In genomic region chr11:64358536-64358906, GRCh38 we compare ENCODE assay signal across 8 cellular contexts. TPM values are rescaled to one million over a fixed set of nuclear protein-coding genes. Genes with fewer than 3 reads are reported as not detected.
DNase-seq lines count a peak whose midpoint lies in the region; ATAC-seq and TF ChIP-seq lines count a peak whose summit lies in the region.

No MANE protein-coding gene starts in this region.

- RAD21 ChIA-PET in HCT116 (lab: Charles Lee; ENCODE audit: low non-redundant PET in 1 of 2, low total read pairs in 2 of 2, uncharacterized antibody in 2 of 2, unreplicated experiment in 2 of 2), result no interaction called here

- peaks cover 32% of the 10 kb centered on the region; the same call in 1 of the 2 replicates for H3K79me2 ChIP-seq in HCT116 (ENCODE audit: insufficient read depth, low read length)

- H3K27ac ChIP-seq in HCT116 (ENCODE audit: low read depth, low read length), result peak overlapping the region; percentile 87

- ATAC-seq in HCT116, result peak; percentile 22
- peak; percentile 1 for ATAC-seq in stimulated activated effector memory CD8-positive, alpha-beta T cell treated with anti-CD3 and anti-CD28 coated beads, Interleukin-12 subunit alpha, Interleukin-12 subunit beta, amount 100 ng/mL, for 72 hours

- TF ChIP-seq POLR2A in HCT116 (IDR thresholded peaks at IDR 0.05; ENCODE audit: borderline replicate concordance, extremely low read depth, insufficient read depth, insufficient read length), result no peak

- H3K4me3 Mint-ChIP-seq in activated naive CD8-positive, alpha-beta T cell, result peak overlapping the region; percentile 65
- peak overlapping the region; percentile 93 for H3K4me3 Mint-ChIP-seq in stimulated activated effector memory CD8-positive, alpha-beta T cell treated with anti-CD3 and anti-CD28 coated beads, Interleukin-12 subunit alpha, Interleukin-12 subunit beta, amount 100 ng/mL, for 72 hours

- CTCF ChIA-PET in HCT116 (lab: Charles Lee), result interaction anchor here (0.7 to 6.2 kb wide), 6 partner anchors 14 to 292 kb away, joined by 4 to 76 read pairs (median 43); partner anchors contain the start of genes ESRRA, PRDX5 and TRMT112
- CTCF ChIA-PET in GM10248 (lab: Yijun Ruan, JAX), result interaction anchor here (1.0 to 8.5 kb wide), 4 partner anchors 15 to 91 kb away, joined by 3 to 81 read pairs (median 9); partner anchors contain the start of genes CCDC88B, PRDX5 and TRMT112

- H2AFZ ChIP-seq in HCT116 (ENCODE audit: low read depth, low read length, poor library complexity, severe bottlenecking), result no peak overlapping the region

- peaks cover 24% of the 10 kb centered on the region for H3K4me1 Mint-ChIP-seq in activated naive CD8-positive, alpha-beta T cell (ENCODE audit: low read depth)
- H3K4me1 Mint-ChIP-seq in stimulated activated effector memory CD8-positive, alpha-beta T cell treated with anti-CD3 and anti-CD28 coated beads, Interleukin-12 subunit alpha, Interleukin-12 subunit beta, amount 100 ng/mL, for 72 hours, result peaks cover 38% of the 10 kb centered on the region

- DNase-seq in HCT116 (ENCODE audit: low read depth, low spot score), result no peak
- DNase-seq in stimulated activated effector memory CD8-positive, alpha-beta T cell treated with anti-CD3 and anti-CD28 coated beads, Interleukin-12 subunit alpha, Interleukin-12 subunit beta, amount 100 ng/mL, for 72 hours (ENCODE audit: low spot score in 2 of 2), result no peak
- no peak for DNase-seq in NCI-H2227 (lab: John Stamatoyannopoulos, UW; ENCODE audit: unreplicated experiment)
- DNase-seq in GM10248 (ENCODE audit: extremely low spot score), result no peak
- DNase-seq in NCI-H1436 (lab: John Stamatoyannopoulos, UW), result no peak
- no peak for DNase-seq in mesenteric fat pad (ENCODE audit: low spot score)

- H3K9me3 ChIP-seq in HCT116 (ENCODE audit: control insufficient read depth in 1 of 2, insufficient read depth in 1 of 2, low read depth in 1 of 2, low read length in 2 of 2), result no peaks in the 10 kb centered on the region
- no peaks in the 10 kb centered on the region for H3K9me3 ChIP-seq in iPS-15b (ENCODE audit: control insufficient read depth, insufficient read depth, low read length)

- H3K4me1 ChIP-seq in HCT116 (ENCODE audit: control insufficient read depth in 1 of 2, insufficient read depth in 2 of 2, low read length in 2 of 2) (peaks cover 28 to 61% of the 10 kb centered on the region in 2 experiments), iPS-15b (ENCODE audit: control insufficient read depth, insufficient read depth, low read length) (peaks cover 6% of the 10 kb centered on the region)

- intact Hi-C loops in HCT116 (cut with micrococcal nuclease), result loop anchor here (5.0 kb wide), 3 partner anchors 89 to 364 kb away; partner anchors contain the start of gene NRXN2

- TF ChIP-seq CTCF in HCT116 (IDR thresholded peaks at IDR 0.05 in 2 of 3, conservative IDR thresholded peaks at IDR 0.05 in 1 of 3; ENCODE audit: borderline replicate concordance in 1 of 3, insufficient read depth in 1 of 3, low read depth in 2 of 3, low read length in 2 of 3) (no peak), GM10248 (IDR thresholded peaks at IDR 0.05; ENCODE audit: control extremely low read depth, extremely low read depth, low read depth, missing control alignments) (no peak)

- H3K9ac ChIP-seq in HCT116 (ENCODE audit: low read length), result peak overlapping the region; percentile 95
- no peak overlapping the region for H3K9ac ChIP-seq in iPS-15b (ENCODE audit: low read depth, low read length)

- no peaks in the 10 kb centered on the region for H3K9me2 ChIP-seq in HCT116 (ENCODE audit: insufficient read depth)

- no peaks in the 10 kb centered on the region for H3K27me3 ChIP-seq in HCT116 (ENCODE audit: insufficient read depth, low read length)
- no peaks in the 10 kb centered on the region for H3K27me3 ChIP-seq in iPS-15b (ENCODE audit: control insufficient read depth, insufficient read depth, low read length)

- no peaks in the 10 kb centered on the region for H4K20me1 ChIP-seq in HCT116 (ENCODE audit: insufficient read depth)

- POLR2A ChIA-PET in HCT116 (lab: Charles Lee) (interaction anchor here (1.0 to 3.1 kb wide), 2 partner anchors 14 to 41 kb away, joined by 5 to 12 read pairs; partner anchors contain the start of genes PRDX5 and TRMT112), GM10248 (lab: Yijun Ruan, JAX) (interaction anchor here (0.5 kb wide), 1 partner anchor 251 kb away, joined by 4 read pairs; no protein-coding TSS in a partner anchor)

- peaks cover 4 to 32% of the 10 kb centered on the region in 2 experiments; a peak in 3 of 4 replicates for H3K36me3 ChIP-seq in HCT116 (ENCODE audit: control insufficient read depth in 1 of 2, insufficient read depth in 2 of 2, low read length in 2 of 2)
- peaks cover 15% of the 10 kb centered on the region for H3K36me3 ChIP-seq in iPS-15b (ENCODE audit: control insufficient read depth, insufficient read depth, low read length)

- H3K9me3 Mint-ChIP-seq in activated naive CD8-positive, alpha-beta T cell (ENCODE audit: low read depth), result no peaks in the 10 kb centered on the region
- no peaks in the 10 kb centered on the region for H3K9me3 Mint-ChIP-seq in stimulated activated effector memory CD8-positive, alpha-beta T cell treated with anti-CD3 and anti-CD28 coated beads, Interleukin-12 subunit alpha, Interleukin-12 subunit beta, amount 100 ng/mL, for 72 hours

- BruUV-seq in HCT116 (replicated peaks; lab: Mats Ljungman, UMichigan), result TSS peak; percentile 58

- H3K4me3 ChIP-seq in HCT116 (replicated peaks in 1 of 2; ENCODE audit: low read depth in 1 of 2, low read length in 2 of 2) (peak overlapping the region; percentile 54 to 97), iPS-15b (ENCODE audit: low read depth, low read length) (peak overlapping the region; percentile 85)

- no peaks in the 10 kb centered on the region for H3K36me3 Mint-ChIP-seq in activated naive CD8-positive, alpha-beta T cell
- peaks cover 55% of the 10 kb centered on the region for H3K36me3 Mint-ChIP-seq in stimulated activated effector memory CD8-positive, alpha-beta T cell treated with anti-CD3 and anti-CD28 coated beads, Interleukin-12 subunit alpha, Interleukin-12 subunit beta, amount 100 ng/mL, for 72 hours

- H3K4me2 ChIP-seq in HCT116 (ENCODE audit: low read length), result peak overlapping the region; percentile 84

- no peaks in the 10 kb centered on the region for H3K27me3 Mint-ChIP-seq in activated naive CD8-positive, alpha-beta T cell

- no peak overlapping the region for H3K27ac Mint-ChIP-seq in activated naive CD8-positive, alpha-beta T cell
- H3K27ac Mint-ChIP-seq in stimulated activated effector memory CD8-positive, alpha-beta T cell treated with anti-CD3 and anti-CD28 coated beads, Interleukin-12 subunit alpha, Interleukin-12 subunit beta, amount 100 ng/mL, for 72 hours, result peak overlapping the region; percentile 85

- no peak for TF ChIP-seq RAD21 in HCT116 (IDR thresholded peaks at IDR 0.05; ENCODE audit: low read depth)

TF ChIP-seq in HCT116, 20 proteins besides CTCF, POLR2A, EP300 and RAD21 (continues in another document):
- TF ChIP-seq, protein P1, sequence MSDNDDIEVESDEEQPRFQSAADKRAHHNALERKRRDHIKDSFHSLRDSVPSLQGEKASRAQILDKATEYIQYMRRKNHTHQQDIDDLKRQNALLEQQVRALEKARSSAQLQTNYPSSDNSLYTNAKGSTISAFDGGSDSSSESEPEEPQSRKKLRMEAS (IDR thresholded peaks at IDR 0.05), result no peak
- no peak for TF ChIP-seq EZH2 (IDR thresholded peaks at IDR 0.05)
- no peak for TF ChIP-seq EZH2phosphoT487 (IDR thresholded peaks at IDR 0.05; ENCODE audit: borderline replicate concordance)
- TF ChIP-seq TCF7L2 (IDR thresholded peaks at IDR 0.05; ENCODE audit: borderline replicate concordance, extremely low read depth, insufficient read depth, insufficient read length), result no peak
- TF ChIP-seq, protein P2, sequence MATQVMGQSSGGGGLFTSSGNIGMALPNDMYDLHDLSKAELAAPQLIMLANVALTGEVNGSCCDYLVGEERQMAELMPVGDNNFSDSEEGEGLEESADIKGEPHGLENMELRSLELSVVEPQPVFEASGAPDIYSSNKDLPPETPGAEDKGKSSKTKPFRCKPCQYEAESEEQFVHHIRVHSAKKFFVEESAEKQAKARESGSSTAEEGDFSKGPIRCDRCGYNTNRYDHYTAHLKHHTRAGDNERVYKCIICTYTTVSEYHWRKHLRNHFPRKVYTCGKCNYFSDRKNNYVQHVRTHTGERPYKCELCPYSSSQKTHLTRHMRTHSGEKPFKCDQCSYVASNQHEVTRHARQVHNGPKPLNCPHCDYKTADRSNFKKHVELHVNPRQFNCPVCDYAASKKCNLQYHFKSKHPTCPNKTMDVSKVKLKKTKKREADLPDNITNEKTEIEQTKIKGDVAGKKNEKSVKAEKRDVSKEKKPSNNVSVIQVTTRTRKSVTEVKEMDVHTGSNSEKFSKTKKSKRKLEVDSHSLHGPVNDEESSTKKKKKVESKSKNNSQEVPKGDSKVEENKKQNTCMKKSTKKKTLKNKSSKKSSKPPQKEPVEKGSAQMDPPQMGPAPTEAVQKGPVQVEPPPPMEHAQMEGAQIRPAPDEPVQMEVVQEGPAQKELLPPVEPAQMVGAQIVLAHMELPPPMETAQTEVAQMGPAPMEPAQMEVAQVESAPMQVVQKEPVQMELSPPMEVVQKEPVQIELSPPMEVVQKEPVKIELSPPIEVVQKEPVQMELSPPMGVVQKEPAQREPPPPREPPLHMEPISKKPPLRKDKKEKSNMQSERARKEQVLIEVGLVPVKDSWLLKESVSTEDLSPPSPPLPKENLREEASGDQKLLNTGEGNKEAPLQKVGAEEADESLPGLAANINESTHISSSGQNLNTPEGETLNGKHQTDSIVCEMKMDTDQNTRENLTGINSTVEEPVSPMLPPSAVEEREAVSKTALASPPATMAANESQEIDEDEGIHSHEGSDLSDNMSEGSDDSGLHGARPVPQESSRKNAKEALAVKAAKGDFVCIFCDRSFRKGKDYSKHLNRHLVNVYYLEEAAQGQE (IDR thresholded peaks at IDR 0.05; ENCODE audit: low read depth), result no peak
- TF ChIP-seq, protein P3, sequence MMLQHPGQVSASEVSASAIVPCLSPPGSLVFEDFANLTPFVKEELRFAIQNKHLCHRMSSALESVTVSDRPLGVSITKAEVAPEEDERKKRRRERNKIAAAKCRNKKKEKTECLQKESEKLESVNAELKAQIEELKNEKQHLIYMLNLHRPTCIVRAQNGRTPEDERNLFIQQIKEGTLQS (IDR thresholded peaks at IDR 0.05), result no peak
- TF ChIP-seq SRF (IDR thresholded peaks at IDR 0.05; ENCODE audit: low read depth), result no peak
- TF ChIP-seq ELF1 (IDR thresholded peaks at IDR 0.05; ENCODE audit: borderline replicate concordance, low read depth), result no peak
- TF ChIP-seq SIN3A (IDR thresholded peaks at IDR 0.05; ENCODE audit: low read depth), result no peak

RNA-seq across cellular contexts. Expression of gene RPS6KA4, which starts 0.4 kb away (rescaled TPM):
- total RNA-seq in HCT116 (2021; ENCODE audit: unreplicated experiment), result 67.3 TPM
- polyA plus RNA-seq in HCT116 (2012), result 47.4 and 53.2 TPM in 2 replicates
- total RNA-seq in mesenteric fat pad, result 26.1 TPM

RNA-seq across cellular contexts. Expression of gene CCDC88B, which starts 18.5 kb away (rescaled TPM):
- total RNA-seq in HCT116 (2021; ENCODE audit: unreplicated experiment) (14.7 TPM), mesenteric fat pad (11.5 TPM)
- 18.7 and 19.8 TPM in 2 replicates for polyA plus RNA-seq in HCT116 (2012)

RNA-seq across cellular contexts. Expression of gene PRDX5, which starts 40.6 kb away (rescaled TPM):
- total RNA-seq in HCT116 (2021; ENCODE audit: unreplicated experiment) (267 TPM), mesenteric fat pad (111 TPM)
- 452 and 454 TPM in 2 replicates for polyA plus RNA-seq in HCT116 (2012)

RNA-seq across cellular contexts. Expression of gene TRMT112, which starts 41.2 kb away (rescaled TPM):
- total RNA-seq in HCT116 (2021; ENCODE audit: unreplicated experiment), result 328 TPM
- polyA plus RNA-seq in HCT116 (2012), result 348 and 366 TPM in 2 replicates
- 151 TPM for total RNA-seq in mesenteric fat pad

RNA-seq across cellular contexts. Expression of gene ESRRA, which starts 53.2 kb away (rescaled TPM):
- total RNA-seq in HCT116 (2021; ENCODE audit: unreplicated experiment) (62.7 TPM), mesenteric fat pad (56.9 TPM)
- polyA plus RNA-seq in HCT116 (2012), result 37.8 and 43.4 TPM in 2 replicates
